In the genomic region with DNA sequence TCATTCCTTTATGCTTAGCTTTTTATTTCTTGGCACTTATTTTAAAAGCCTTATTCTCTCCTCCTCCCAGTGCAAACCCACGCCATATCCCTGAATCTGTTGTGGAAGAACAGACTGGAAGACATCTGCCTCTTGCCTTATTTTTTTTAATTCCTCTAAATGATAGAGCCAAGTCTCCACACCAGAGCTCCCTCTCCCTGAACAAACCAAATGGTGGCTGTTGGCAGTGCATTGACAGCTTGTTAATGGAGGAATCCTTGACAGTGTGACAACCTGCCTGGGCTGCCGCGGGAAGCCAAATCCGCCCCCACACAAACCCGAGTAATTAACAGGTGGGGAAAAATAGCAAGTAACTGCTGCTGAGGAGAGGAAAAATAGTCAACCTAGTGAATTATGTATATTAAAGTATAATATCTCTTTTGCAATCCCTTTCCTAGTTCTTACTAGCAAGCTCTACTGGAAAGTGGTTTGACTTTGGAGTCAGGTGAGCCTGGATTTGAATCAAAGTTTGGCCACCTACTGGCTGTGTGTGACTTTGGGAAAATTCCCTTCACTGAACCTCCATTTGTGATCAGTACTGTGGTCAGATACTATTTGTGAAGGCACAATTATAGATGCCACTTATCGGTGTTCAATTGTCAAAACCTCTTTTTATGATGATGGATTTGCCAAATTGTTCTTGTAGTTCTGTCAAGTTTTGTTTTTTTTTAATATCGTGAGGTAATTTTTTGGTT, we compare ENCODE assay signal across 14 cellular contexts.
DNase-seq lines count a peak whose midpoint lies in the region; ATAC-seq and TF ChIP-seq lines count a peak whose summit lies in the region.
"Had no signal": no experiment of that assay in that cellular context is flagged by ENCODE, and none has a peak within 500 bp of the region (broad histone marks: within the 10 kb centered on the region; RNA-seq: fewer than 3 reads in every experiment).

No MANE protein-coding gene starts in this region.

- peak; percentile 83 for ATAC-seq in WTC11
- ATAC-seq in GM21717 (IDR thresholded peaks at IDR 0.05; ENCODE audit: unreplicated experiment), result no peak
- ATAC-seq: activated CD8-positive, alpha-beta memory T cell treated with anti-CD3 and anti-CD28 coated beads, Interleukin-2, amount 10 ng/mL, durations not matched to agents 7 days and 5 days; stimulated activated naive B cell treated with anti-CD40 and anti-IgM and Interleukin-4, amounts not matched to agents 10 μg/mL and 1 μg/mL and 100 μg/mL, for 72 hours had no signal

- CTCF ChIA-PET in WTC11 (lab: Charles Lee), result interaction anchor here (0.5 to 3.3 kb wide), 8 partner anchors 18 to 456 kb away, joined by 3 to 28 read pairs (median 4); no protein-coding TSS in a partner anchor

- no peak for TF ChIP-seq CTCF in WTC11 (IDR thresholded peaks at IDR 0.05)
- TF ChIP-seq CTCF in progenitor cell of endocrine pancreas (IDR thresholded peaks at IDR 0.05; ENCODE audit: unreplicated experiment), result peak; percentile 31

- peak; percentile 1 for DNase-seq in NCI-H748 (lab: John Stamatoyannopoulos, UW; ENCODE audit: unreplicated experiment)
- DNase-seq in NCI-H748 treated with DMSO at 0.1 percent for 48 hours (lab: John Stamatoyannopoulos, UW), result no peak
- DNase-seq in WTC11 (ENCODE audit: low spot score), result peak; percentile 16
- peak; percentile 20 for DNase-seq in iPS-NIHi7 (ENCODE audit: extremely low spot score)
- no peak for DNase-seq in progenitor cell of endocrine pancreas (ENCODE audit: low spot score, unreplicated experiment)
- DNase-seq in UCSD-AML1 (lab: John Stamatoyannopoulos, UW; ENCODE audit: unreplicated experiment), result no peak
- DNase-seq in 8988T, result no peak
- DNase-seq: activated CD8-positive, alpha-beta memory T cell treated with anti-CD3 and anti-CD28 coated beads, Interleukin-2, amount 10 ng/mL, durations not matched to agents 7 days and 5 days; CD4-positive, alpha-beta memory T cell; kidney glomerular epithelial cell; naive B cell; stimulated activated naive B cell treated with anti-CD40 and anti-IgM and Interleukin-4, amounts not matched to agents 10 μg/mL and 1 μg/mL and 100 μg/mL, for 72 hours had no signal

- H3K4me1 Mint-ChIP-seq in WTC11 (peaks cover 10% of the 10 kb centered on the region), progenitor cell of endocrine pancreas (ENCODE audit: low read depth) (peaks cover 20% of the 10 kb centered on the region)
- H3K4me1 Mint-ChIP-seq: activated CD8-positive, alpha-beta memory T cell treated with anti-CD3 and anti-CD28 coated beads, Interleukin-2, amount 10 ng/mL, durations not matched to agents 7 days and 5 days; activated naive CD4-positive, alpha-beta T cell treated with anti-CD3 and anti-CD28 coated beads, Interleukin-2, amount 50 U/mL, for 24 hours; CD4-positive, alpha-beta memory T cell; naive B cell had no signal

- peaks cover 4% of the 10 kb centered on the region; the same call in 1 of the 2 replicates for H3K9me3 Mint-ChIP-seq in WTC11
- peaks cover 4% of the 10 kb centered on the region for H3K9me3 Mint-ChIP-seq in progenitor cell of endocrine pancreas (ENCODE audit: low read depth)
- H3K9me3 Mint-ChIP-seq: activated naive CD4-positive, alpha-beta T cell treated with anti-CD3 and anti-CD28 coated beads, Interleukin-2, amount 50 U/mL, for 24 hours; CD4-positive, alpha-beta memory T cell had no signal

- H3K27me3 Mint-ChIP-seq in WTC11 (ENCODE audit: low read depth), result no peaks in the 10 kb centered on the region
- H3K27me3 Mint-ChIP-seq in progenitor cell of endocrine pancreas, result no peaks in the 10 kb centered on the region
- H3K27me3 Mint-ChIP-seq: activated CD8-positive, alpha-beta memory T cell treated with anti-CD3 and anti-CD28 coated beads, Interleukin-2, amount 10 ng/mL, durations not matched to agents 7 days and 5 days; activated naive CD4-positive, alpha-beta T cell treated with anti-CD3 and anti-CD28 coated beads, Interleukin-2, amount 50 U/mL, for 24 hours; CD4-positive, alpha-beta memory T cell; naive B cell; stimulated activated naive B cell treated with anti-CD40 and anti-IgM and Interleukin-4, amounts not matched to agents 10 μg/mL and 1 μg/mL and 100 μg/mL, for 72 hours had no signal

- H3K4me3 Mint-ChIP-seq in WTC11 (no peak overlapping the region), progenitor cell of endocrine pancreas (ENCODE audit: low read depth) (no peak overlapping the region)
- H3K4me3 Mint-ChIP-seq: activated CD8-positive, alpha-beta memory T cell treated with anti-CD3 and anti-CD28 coated beads, Interleukin-2, amount 10 ng/mL, durations not matched to agents 7 days and 5 days; activated naive CD4-positive, alpha-beta T cell treated with anti-CD3 and anti-CD28 coated beads, Interleukin-2, amount 50 U/mL, for 24 hours; CD4-positive, alpha-beta memory T cell; naive B cell; stimulated activated naive B cell treated with anti-CD40 and anti-IgM and Interleukin-4, amounts not matched to agents 10 μg/mL and 1 μg/mL and 100 μg/mL, for 72 hours had no signal

- no peaks in the 10 kb centered on the region for H3K36me3 Mint-ChIP-seq in WTC11
- H3K36me3 Mint-ChIP-seq in progenitor cell of endocrine pancreas (ENCODE audit: insufficient read depth), result peaks cover 1% of the 10 kb centered on the region
- H3K36me3 Mint-ChIP-seq: activated CD8-positive, alpha-beta memory T cell treated with anti-CD3 and anti-CD28 coated beads, Interleukin-2, amount 10 ng/mL, durations not matched to agents 7 days and 5 days; activated naive CD4-positive, alpha-beta T cell treated with anti-CD3 and anti-CD28 coated beads, Interleukin-2, amount 50 U/mL, for 24 hours; CD4-positive, alpha-beta memory T cell had no signal

- H3K27ac Mint-ChIP-seq in WTC11, result no peak overlapping the region
- H3K27ac Mint-ChIP-seq in progenitor cell of endocrine pancreas, result peak overlapping the region; percentile 18
- H3K27ac Mint-ChIP-seq: activated CD8-positive, alpha-beta memory T cell treated with anti-CD3 and anti-CD28 coated beads, Interleukin-2, amount 10 ng/mL, durations not matched to agents 7 days and 5 days; activated naive CD4-positive, alpha-beta T cell treated with anti-CD3 and anti-CD28 coated beads, Interleukin-2, amount 50 U/mL, for 24 hours; CD4-positive, alpha-beta memory T cell; stimulated activated naive B cell treated with anti-CD40 and anti-IgM and Interleukin-4, amounts not matched to agents 10 μg/mL and 1 μg/mL and 100 μg/mL, for 72 hours had no signal

- POLR2A ChIA-PET in WTC11 (lab: Charles Lee), result no interaction called here

TF ChIP-seq in WTC11, 78 proteins besides CTCF, POLR2A, EP300 and RAD21 (continues in another document):
- TF ChIP-seq ZNF232 (CRISPR knock-in tag; IDR thresholded peaks at IDR 0.05) (no peak), IRF2 (CRISPR knock-in tag; IDR thresholded peaks at IDR 0.05; ENCODE audit: borderline replicate concordance, low read depth) (no peak), ZBTB21 (CRISPR knock-in tag; IDR thresholded peaks at IDR 0.05; ENCODE audit: borderline replicate concordance) (no peak)
- TF ChIP-seq, protein P1, sequence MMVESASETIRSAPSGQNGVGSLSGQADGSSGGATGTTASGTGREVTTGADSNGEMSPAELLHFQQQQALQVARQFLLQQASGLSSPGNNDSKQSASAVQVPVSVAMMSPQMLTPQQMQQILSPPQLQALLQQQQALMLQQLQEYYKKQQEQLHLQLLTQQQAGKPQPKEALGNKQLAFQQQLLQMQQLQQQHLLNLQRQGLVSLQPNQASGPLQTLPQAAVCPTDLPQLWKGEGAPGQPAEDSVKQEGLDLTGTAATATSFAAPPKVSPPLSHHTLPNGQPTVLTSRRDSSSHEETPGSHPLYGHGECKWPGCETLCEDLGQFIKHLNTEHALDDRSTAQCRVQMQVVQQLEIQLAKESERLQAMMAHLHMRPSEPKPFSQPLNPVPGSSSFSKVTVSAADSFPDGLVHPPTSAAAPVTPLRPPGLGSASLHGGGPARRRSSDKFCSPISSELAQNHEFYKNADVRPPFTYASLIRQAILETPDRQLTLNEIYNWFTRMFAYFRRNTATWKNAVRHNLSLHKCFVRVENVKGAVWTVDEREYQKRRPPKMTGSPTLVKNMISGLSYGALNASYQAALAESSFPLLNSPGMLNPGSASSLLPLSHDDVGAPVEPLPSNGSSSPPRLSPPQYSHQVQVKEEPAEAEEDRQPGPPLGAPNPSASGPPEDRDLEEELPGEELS (CRISPR knock-in tag; IDR thresholded peaks at IDR 0.05), result no peak
- TF ChIP-seq, protein P2, sequence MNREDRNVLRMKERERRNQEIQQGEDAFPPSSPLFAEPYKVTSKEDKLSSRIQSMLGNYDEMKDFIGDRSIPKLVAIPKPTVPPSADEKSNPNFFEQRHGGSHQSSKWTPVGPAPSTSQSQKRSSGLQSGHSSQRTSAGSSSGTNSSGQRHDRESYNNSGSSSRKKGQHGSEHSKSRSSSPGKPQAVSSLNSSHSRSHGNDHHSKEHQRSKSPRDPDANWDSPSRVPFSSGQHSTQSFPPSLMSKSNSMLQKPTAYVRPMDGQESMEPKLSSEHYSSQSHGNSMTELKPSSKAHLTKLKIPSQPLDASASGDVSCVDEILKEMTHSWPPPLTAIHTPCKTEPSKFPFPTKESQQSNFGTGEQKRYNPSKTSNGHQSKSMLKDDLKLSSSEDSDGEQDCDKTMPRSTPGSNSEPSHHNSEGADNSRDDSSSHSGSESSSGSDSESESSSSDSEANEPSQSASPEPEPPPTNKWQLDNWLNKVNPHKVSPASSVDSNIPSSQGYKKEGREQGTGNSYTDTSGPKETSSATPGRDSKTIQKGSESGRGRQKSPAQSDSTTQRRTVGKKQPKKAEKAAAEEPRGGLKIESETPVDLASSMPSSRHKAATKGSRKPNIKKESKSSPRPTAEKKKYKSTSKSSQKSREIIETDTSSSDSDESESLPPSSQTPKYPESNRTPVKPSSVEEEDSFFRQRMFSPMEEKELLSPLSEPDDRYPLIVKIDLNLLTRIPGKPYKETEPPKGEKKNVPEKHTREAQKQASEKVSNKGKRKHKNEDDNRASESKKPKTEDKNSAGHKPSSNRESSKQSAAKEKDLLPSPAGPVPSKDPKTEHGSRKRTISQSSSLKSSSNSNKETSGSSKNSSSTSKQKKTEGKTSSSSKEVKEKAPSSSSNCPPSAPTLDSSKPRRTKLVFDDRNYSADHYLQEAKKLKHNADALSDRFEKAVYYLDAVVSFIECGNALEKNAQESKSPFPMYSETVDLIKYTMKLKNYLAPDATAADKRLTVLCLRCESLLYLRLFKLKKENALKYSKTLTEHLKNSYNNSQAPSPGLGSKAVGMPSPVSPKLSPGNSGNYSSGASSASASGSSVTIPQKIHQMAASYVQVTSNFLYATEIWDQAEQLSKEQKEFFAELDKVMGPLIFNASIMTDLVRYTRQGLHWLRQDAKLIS (CRISPR knock-in tag; IDR thresholded peaks at IDR 0.05; ENCODE audit: borderline replicate concordance), result no peak
- TF ChIP-seq, protein P3, sequence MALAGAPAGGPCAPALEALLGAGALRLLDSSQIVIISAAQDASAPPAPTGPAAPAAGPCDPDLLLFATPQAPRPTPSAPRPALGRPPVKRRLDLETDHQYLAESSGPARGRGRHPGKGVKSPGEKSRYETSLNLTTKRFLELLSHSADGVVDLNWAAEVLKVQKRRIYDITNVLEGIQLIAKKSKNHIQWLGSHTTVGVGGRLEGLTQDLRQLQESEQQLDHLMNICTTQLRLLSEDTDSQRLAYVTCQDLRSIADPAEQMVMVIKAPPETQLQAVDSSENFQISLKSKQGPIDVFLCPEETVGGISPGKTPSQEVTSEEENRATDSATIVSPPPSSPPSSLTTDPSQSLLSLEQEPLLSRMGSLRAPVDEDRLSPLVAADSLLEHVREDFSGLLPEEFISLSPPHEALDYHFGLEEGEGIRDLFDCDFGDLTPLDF (CRISPR knock-in tag; IDR thresholded peaks at IDR 0.05), result no peak

Comparison
In these comparisons a context has a peak if more than half of its experiments do, and no peak if none do; other contexts are left out.
1. DNase-seq: peak in NCI-H748 (single experiment), WTC11 (single experiment) and iPS-NIHi7 (single experiment); none in NCI-H748 treated with DMSO at 0.1 percent for 48 hours (single experiment), progenitor cell of endocrine pancreas (single experiment), UCSD-AML1 (single experiment) and 8988T (single experiment).